In the genomic region with DNA sequence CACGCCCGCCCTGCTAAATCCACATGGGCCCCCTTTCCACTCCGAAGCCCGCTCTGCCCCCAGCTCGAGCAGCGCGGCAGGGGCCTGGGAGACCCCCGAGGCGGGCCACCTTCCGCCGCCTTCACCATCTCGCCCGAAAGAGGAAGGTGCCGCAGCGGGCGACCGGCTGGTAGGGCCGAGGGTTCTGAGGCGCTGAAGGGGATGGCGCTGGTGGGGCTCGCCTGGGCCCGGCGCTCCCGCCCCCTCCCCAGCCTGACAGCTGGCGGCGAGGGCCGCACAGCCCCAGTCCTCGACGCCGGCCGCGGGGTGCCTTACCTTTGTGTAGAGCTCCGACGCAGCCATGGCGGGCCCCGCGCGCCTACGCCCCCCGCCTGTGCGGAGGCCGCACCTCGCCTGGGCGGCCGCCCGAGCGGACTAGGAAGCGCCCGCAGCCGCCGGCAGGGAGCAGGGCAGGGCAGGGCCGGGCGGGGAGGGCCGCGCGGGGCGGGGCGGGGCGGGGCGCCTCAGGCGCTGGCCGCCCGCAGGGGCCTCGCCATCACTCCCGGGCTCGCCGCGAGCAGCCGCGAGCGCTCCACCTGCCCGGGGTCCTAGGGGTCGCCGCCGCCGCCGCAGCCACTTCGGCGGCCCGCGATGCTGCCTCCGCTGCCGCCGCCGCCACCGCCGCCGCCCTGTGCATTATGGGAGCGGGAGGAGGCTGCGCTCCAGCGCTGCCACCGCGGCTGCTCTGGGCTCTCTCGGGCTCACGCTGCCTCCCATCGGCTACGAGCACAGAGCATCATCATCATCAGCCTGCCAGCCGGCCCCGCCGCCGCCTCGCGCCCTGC, we compare ENCODE assay signal across 8 cellular contexts. TPM values are rescaled to one million over a fixed set of nuclear protein-coding genes. Genes with fewer than 3 reads are reported as not detected.
DNase-seq lines count a peak whose midpoint lies in the region; ATAC-seq and TF ChIP-seq lines count a peak whose summit lies in the region.

A gene (minus strand): TSS at position 416 of the 824 bp plus-strand sequence. CDS start 74 bp downstream, at position 342.

- intact Hi-C loops in esophagus squamous epithelium (cut with DNase I), result no loop called here
- intact Hi-C loops in naive thymus-derived CD4-positive, alpha-beta T cell (cut with micrococcal nuclease), result loop anchor here (1.0 to 5.0 kb wide), 16 partner anchors 10 to 701 kb away; a partner anchor contains a TSS

- peak in 2 of 4 donors; percentile 65 to 69 for TF ChIP-seq POLR2A in esophagus squamous epithelium (IDR thresholded peaks at IDR 0.05)

- peak in 2 of 6 experiments; percentile 19 to 40 for TF ChIP-seq CTCF in esophagus squamous epithelium (IDR thresholded peaks at IDR 0.05)

- H3K36me3 Mint-ChIP-seq in activated T-cell treated with anti-CD3 and anti-CD28 coated beads, Interleukin-2, amount 50 U/mL, for 4 hours (ENCODE audit: insufficient read depth), result no peaks in the 10 kb centered on the region
- H3K36me3 Mint-ChIP-seq in naive thymus-derived CD4-positive, alpha-beta T cell, result peaks cover 0 to 10% (median 0%) of the 10 kb centered on the region in 5 donors
- no peaks in the 10 kb centered on the region for H3K36me3 Mint-ChIP-seq in stimulated activated naive B cell treated with anti-CD40 and anti-IgM and Interleukin-4, amounts not matched to agents 10 μg/mL and 1 μg/mL and 100 μg/mL, for 72 hours

- no CpG with 5 or more reads among the region's 103 CpGs for WGBS in esophagus squamous epithelium, 2 donors

- DNase-seq in CMK (ENCODE audit: low read depth) (peak; percentile 17), OCI-M1 (lab: John Stamatoyannopoulos, UW) (peak; percentile 64), esophagus squamous epithelium (lab: John Stamatoyannopoulos, UW) (peak; percentile 39)
- DNase-seq in activated T-cell treated with anti-CD3 and anti-CD28 coated beads, Interleukin-2, amount 50 U/mL, for 4 hours, result peak; percentile 72
- peak; percentile 72 to 82 (median 80) for DNase-seq in naive thymus-derived CD4-positive, alpha-beta T cell
- peak; percentile 70 for DNase-seq in stimulated activated naive B cell treated with anti-CD40 and anti-IgM and Interleukin-4, amounts not matched to agents 10 μg/mL and 1 μg/mL and 100 μg/mL, for 72 hours

- H3K4me1 ChIP-seq in esophagus squamous epithelium, result peaks cover 0 to 28% (median 18%) of the 10 kb centered on the region in 3 donors
- peaks cover 11 to 12% of the 10 kb centered on the region in 2 donors for H3K4me1 ChIP-seq in naive thymus-derived CD4-positive, alpha-beta T cell (ENCODE audit: control insufficient read depth in 2 of 2, insufficient read depth in 2 of 2, low read length in 2 of 2)

- H3K4me3 Mint-ChIP-seq in activated T-cell treated with anti-CD3 and anti-CD28 coated beads, Interleukin-2, amount 50 U/mL, for 4 hours, result peak within 1 kb of the TSS; percentile 96
- H3K4me3 Mint-ChIP-seq in naive thymus-derived CD4-positive, alpha-beta T cell, result peak within 1 kb of the TSS; percentile 87 to 96 (median 93)
- H3K4me3 Mint-ChIP-seq in stimulated activated naive B cell treated with anti-CD40 and anti-IgM and Interleukin-4, amounts not matched to agents 10 μg/mL and 1 μg/mL and 100 μg/mL, for 72 hours, result peak within 1 kb of the TSS; percentile 91 to 92

- POLR2A ChIA-PET in naive thymus-derived CD4-positive, alpha-beta T cell (lab: Charles Lee), result interaction anchor here (0.7 to 1.4 kb wide), 6 partner anchors 30 to 197 kb away, joined by 3 to 7 read pairs (median 4); a partner anchor contains a TSS

- H3K4me1 Mint-ChIP-seq in activated T-cell treated with anti-CD3 and anti-CD28 coated beads, Interleukin-2, amount 50 U/mL, for 4 hours (ENCODE audit: low read depth), result peaks cover 30% of the 10 kb centered on the region
- peaks cover 22 to 42% (median 29%) of the 10 kb centered on the region in 7 donors for H3K4me1 Mint-ChIP-seq in naive thymus-derived CD4-positive, alpha-beta T cell
- peaks cover 19 to 40% of the 10 kb centered on the region in 2 donors for H3K4me1 Mint-ChIP-seq in stimulated activated naive B cell treated with anti-CD40 and anti-IgM and Interleukin-4, amounts not matched to agents 10 μg/mL and 1 μg/mL and 100 μg/mL, for 72 hours

- H3K27ac Mint-ChIP-seq in naive thymus-derived CD4-positive, alpha-beta T cell, result peak within 1 kb of the TSS; percentile 68 to 96 (median 90)
- peak within 1 kb of the TSS; percentile 88 for H3K27ac Mint-ChIP-seq in stimulated activated naive B cell treated with anti-CD40 and anti-IgM and Interleukin-4, amounts not matched to agents 10 μg/mL and 1 μg/mL and 100 μg/mL, for 72 hours

- H3K27me3 Mint-ChIP-seq in activated T-cell treated with anti-CD3 and anti-CD28 coated beads, Interleukin-2, amount 50 U/mL, for 4 hours (ENCODE audit: low read depth), result peaks cover 4% of the 10 kb centered on the region
- H3K27me3 Mint-ChIP-seq in naive thymus-derived CD4-positive, alpha-beta T cell, result peaks cover 0 to 25% (median 0%) of the 10 kb centered on the region in 5 donors
- H3K27me3 Mint-ChIP-seq in stimulated activated naive B cell treated with anti-CD40 and anti-IgM and Interleukin-4, amounts not matched to agents 10 μg/mL and 1 μg/mL and 100 μg/mL, for 72 hours, result peaks cover 0 to 3% of the 10 kb centered on the region in 2 donors

- CTCF ChIA-PET in naive thymus-derived CD4-positive, alpha-beta T cell (lab: Charles Lee), result interaction anchor here (1.3 to 1.5 kb wide), 3 partner anchors 9 to 47 kb away, joined by 3 read pairs; no protein-coding TSS in a partner anchor

- ATAC-seq in GM19395 (IDR thresholded peaks at IDR 0.05; ENCODE audit: unreplicated experiment) (peak; percentile 81), HG03521 (IDR thresholded peaks at IDR 0.05; ENCODE audit: unreplicated experiment) (peak; percentile 74)
- ATAC-seq in activated T-cell treated with anti-CD3 and anti-CD28 coated beads, Interleukin-2, amount 50 U/mL, for 4 hours, result peak; percentile 88 to 90
- ATAC-seq in naive thymus-derived CD4-positive, alpha-beta T cell, result peak; percentile 93
- ATAC-seq in stimulated activated naive B cell treated with anti-CD40 and anti-IgM and Interleukin-4, amounts not matched to agents 10 μg/mL and 1 μg/mL and 100 μg/mL, for 72 hours (replicated peaks), result peak; percentile 88 to 90

- no peaks in the 10 kb centered on the region for H3K36me3 ChIP-seq in esophagus squamous epithelium
- no peaks in the 10 kb centered on the region for H3K36me3 ChIP-seq in naive thymus-derived CD4-positive, alpha-beta T cell (ENCODE audit: control insufficient read depth in 2 of 3, insufficient read depth in 3 of 3, low read length in 3 of 3)

- H3K9me3 Mint-ChIP-seq in activated T-cell treated with anti-CD3 and anti-CD28 coated beads, Interleukin-2, amount 50 U/mL, for 4 hours, result no peaks in the 10 kb centered on the region
- no peaks in the 10 kb centered on the region for H3K9me3 Mint-ChIP-seq in naive thymus-derived CD4-positive, alpha-beta T cell
- no peaks in the 10 kb centered on the region for H3K9me3 Mint-ChIP-seq in stimulated activated naive B cell treated with anti-CD40 and anti-IgM and Interleukin-4, amounts not matched to agents 10 μg/mL and 1 μg/mL and 100 μg/mL, for 72 hours

- peak within 1 kb of the TSS; percentile 66 to 94 (median 86) for H3K27ac ChIP-seq in esophagus squamous epithelium
- peak within 1 kb of the TSS; percentile 69 for H3K27ac ChIP-seq in naive thymus-derived CD4-positive, alpha-beta T cell (ENCODE audit: low read depth, low read length)

- H3K27me3 ChIP-seq in esophagus squamous epithelium, result peaks cover 0 to 25% (median 0%) of the 10 kb centered on the region in 4 donors
- no peaks in the 10 kb centered on the region for H3K27me3 ChIP-seq in naive thymus-derived CD4-positive, alpha-beta T cell (ENCODE audit: control insufficient read depth in 2 of 2, insufficient read depth in 2 of 2, low read length in 2 of 2)

- no peaks in the 10 kb centered on the region for H3K9me3 ChIP-seq in esophagus squamous epithelium
- H3K9me3 ChIP-seq in naive thymus-derived CD4-positive, alpha-beta T cell (ENCODE audit: control insufficient read depth in 2 of 3, low read length in 3 of 3), result no peaks in the 10 kb centered on the region

- H3K4me3 ChIP-seq in esophagus squamous epithelium, result peak within 1 kb of the TSS; percentile 52 to 90 (median 83)
- H3K4me3 ChIP-seq in naive thymus-derived CD4-positive, alpha-beta T cell (ENCODE audit: low read length), result peak within 1 kb of the TSS; percentile 60

RNA-seq across cellular contexts. Expression of the gene that starts here (rescaled TPM):
- total RNA-seq in activated T-cell treated with anti-CD3 and anti-CD28 coated beads, Interleukin-2, amount 50 U/mL, for 4 hours, result 10 to 100 TPM; 25.6 to 32.2 (median 29.1) TPM
- 10 to 100 TPM; 11.3 to 24.6 (median 22.3) TPM for total RNA-seq in esophagus squamous epithelium
- total RNA-seq in naive thymus-derived CD4-positive, alpha-beta T cell, result 10 to 100 TPM; 19.8 to 39.6 (median 23.3) TPM
- polyA plus RNA-seq in naive thymus-derived CD4-positive, alpha-beta T cell, result 1 to 10 TPM; 4.2 to 5.7 TPM

Comparison
In these comparisons a context has a peak if more than half of its experiments do, and no peak if none do; other contexts are left out.
1. Peak in every context shown above with its lines: DNase-seq, ATAC-seq, H3K4me3 ChIP-seq and H3K27ac ChIP-seq.
2. DNase-seq: peak in every context shown above with its lines; median percentile 80 in naive thymus-derived CD4-positive, alpha-beta T cell; 72 in activated T-cell treated with anti-CD3 and anti-CD28 coated beads, Interleukin-2, amount 50 U/mL, for 4 hours; 70 in stimulated activated naive B cell treated with anti-CD40 and anti-IgM and Interleukin-4, amounts not matched to agents 10 μg/mL and 1 μg/mL and 100 μg/mL, for 72 hours; 64 in OCI-M1; 39 in esophagus squamous epithelium; 17 in CMK.